10 cellular contexts compared by ENCODE assay signal in the genomic region with DNA sequence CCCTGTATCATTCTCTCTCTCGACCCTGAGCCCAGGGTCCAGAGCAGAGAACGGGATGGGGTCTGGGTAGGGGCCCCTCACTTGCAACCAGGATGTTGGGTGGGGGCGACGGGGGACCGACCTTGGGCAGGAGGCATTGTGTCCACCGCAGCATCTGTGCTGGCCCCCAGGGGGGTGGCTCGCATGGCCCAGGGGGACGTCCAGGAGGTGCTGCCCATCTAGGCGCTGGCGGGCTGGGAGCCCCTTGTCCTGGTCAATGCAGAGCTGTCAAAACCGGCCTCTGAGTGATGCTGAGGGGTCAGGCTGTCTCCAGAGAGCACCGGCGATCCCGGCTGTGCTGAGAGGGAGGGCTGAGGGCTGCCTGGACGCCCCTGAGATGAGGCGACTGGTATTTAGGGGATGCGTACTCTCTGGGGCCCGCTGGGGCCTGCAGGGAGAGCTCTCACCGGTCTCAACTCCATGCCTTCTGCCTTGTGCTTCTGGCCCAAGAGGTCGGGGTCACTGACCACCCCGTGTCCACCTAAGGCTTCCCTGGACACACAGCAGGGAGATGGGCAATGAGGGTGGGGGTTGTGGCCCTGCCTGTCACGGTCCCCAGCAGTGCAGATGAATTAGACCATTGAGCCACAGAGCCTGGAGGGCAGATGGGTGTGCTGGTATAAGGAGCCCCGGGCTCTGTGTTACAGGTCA. TPM values are rescaled to one million over a fixed set of nuclear protein-coding genes. Genes with fewer than 3 reads are reported as not detected.
DNase-seq lines count a peak whose midpoint lies in the region; FAIRE-seq and TF ChIP-seq lines count a peak whose summit lies in the region.
"Had no signal": no experiment of that assay in that cellular context is flagged by ENCODE, and none has a peak within 500 bp of the region (broad histone marks: within the 10 kb centered on the region; RNA-seq: fewer than 3 reads in every experiment).

No MANE protein-coding gene starts in this region.

- FAIRE-seq in GM12891 (lab: Jason Lieb, UNC): peak; percentile 9

- no peak overlapping the region for H3K4me3 ChIP-seq in sigmoid colon

- no peak for TF ChIP-seq EP300 in sigmoid colon (IDR thresholded peaks at IDR 0.05)

- in situ Hi-C loops in SK-MEL-5 (cut with HindIII; ENCODE audit: low pct_unique_long_range_greater_than_20kb, low sequenced_read_pairs): no loop called here

- intact Hi-C loops in head of caudate nucleus (cut with DNase I) (no loop called here), sigmoid colon (cut with DNase I) (loop anchor here (10.0 kb wide), 1 partner anchor 256 kb away; a partner anchor contains a TSS)

- no peak for TF ChIP-seq CTCF in sigmoid colon (IDR thresholded peaks at IDR 0.05)

- DNase-seq in GM12891 (ENCODE audit: insufficient read length, low spot score): no peak
- peak; percentile 67 for DNase-seq in SK-MEL-5 (ENCODE audit: low read depth, low spot score)
- DNase-seq in head of caudate nucleus: peak in 22 of 42 donors; percentile 21 to 67 (median 46)
- DNase-seq in sigmoid colon: no peak
- no peak for DNase-seq in NCI-H2171 (lab: John Stamatoyannopoulos, UW)
- no peak for DNase-seq in SW 1271 (lab: John Stamatoyannopoulos, UW)
- DNase-seq in NCI-H345 treated with DMSO at 0.1 percent for 48 hours (lab: John Stamatoyannopoulos, UW; ENCODE audit: unreplicated experiment): no peak
- DNase-seq in Kasumi-1 (lab: John Stamatoyannopoulos, UW): no peak

- WGBS in sigmoid colon, 2 donors: 51 to 58% methylated on average over 23 of the region's 23 CpGs

- H3K27me3 ChIP-seq in sigmoid colon: no peaks in the 10 kb centered on the region

- peaks cover 23 to 44% (median 27%) of the 10 kb centered on the region in 4 donors for H3K36me3 ChIP-seq in sigmoid colon

- TF ChIP-seq POLR2A in GM12891 (IDR thresholded peaks at IDR 0.05; ENCODE audit: low read depth, low read length) (no peak), sigmoid colon (IDR thresholded peaks at IDR 0.05) (no peak)

- H3K27ac ChIP-seq in sigmoid colon: peak overlapping the region; percentile 65 to 76 (median 76)

- no peaks in the 10 kb centered on the region for H3K9me3 ChIP-seq in sigmoid colon

- peaks cover 0 to 61% (median 47%) of the 10 kb centered on the region in 4 donors for H3K4me1 ChIP-seq in sigmoid colon

TF ChIP-seq in GM12891, 5 proteins besides CTCF, POLR2A, EP300 and RAD21:
- TF ChIP-seq POLR2AphosphoS5 (IDR thresholded peaks at IDR 0.05; ENCODE audit: low read depth, low read length) (no peak; the same call in 1 of the 2 replicates), SPI1 (IDR thresholded peaks at IDR 0.05; ENCODE audit: low read depth, low read length) (no peak), PAX5 (IDR thresholded peaks at IDR 0.05; ENCODE audit: insufficient read depth, low read length, severe bottlenecking) (no peak), POU2F2 (IDR thresholded peaks at IDR 0.05; ENCODE audit: low read depth, low read length) (no peak)
TF ChIP-seq in GM12891: peak in this region for 0.

RNA-seq across cellular contexts. Expression of a gene that starts 8.5 kb away (rescaled TPM):
- polyA plus RNA-seq in GM12891 (2012; ENCODE audit: low read depth, missing spikeins): 4,709 TPM
- 2,354 and 2,678 TPM in 2 replicates for total RNA-seq in SK-MEL-5 (2014; rRNA removed; shearing (Covaris generic))
- polyA plus RNA-seq in SK-MEL-5 (2015; cell fraction: cytosol; rRNA removed): 1,458 and 1,816 TPM in 2 replicates
- polyA plus RNA-seq in SK-MEL-5 (2015; cell fraction: nucleus; rRNA removed): 255 and 330 TPM in 2 replicates
- total RNA-seq in sigmoid colon: 1,000 to 10,000 TPM; 2,139 to 2,970 (median 2,693) TPM
- polyA plus RNA-seq in sigmoid colon: 1,000 to 10,000 TPM; 3,254 to 5,599 (median 3,699) TPM

RNA-seq across cellular contexts. Expression of a gene that starts 13.6 kb away (rescaled TPM):
- polyA plus RNA-seq in GM12891 (2012; ENCODE audit: low read depth, missing spikeins): 0.14 TPM
- 1.1 TPM in 1 of 2 replicates, not detected in the other for total RNA-seq in SK-MEL-5 (2014; rRNA removed; shearing (Covaris generic))
- 0.14 TPM in 1 of 2 replicates, not detected in the other for polyA plus RNA-seq in SK-MEL-5 (2015; cell fraction: cytosol; rRNA removed)
- 0.31 TPM in 1 of 2 replicates, not detected in the other for polyA plus RNA-seq in SK-MEL-5 (2015; cell fraction: nucleus; rRNA removed)
- total RNA-seq in sigmoid colon: 10 to 100 TPM; 12.5 to 19.3 (median 16.8) TPM
- 1 to 10 TPM; 4.2 to 7.2 (median 4.9) TPM for polyA plus RNA-seq in sigmoid colon
- total RNA-seq: NCI-H460 had no signal

RNA-seq across cellular contexts. Expression of a gene that starts 18.1 kb away (rescaled TPM):
- 13.9 TPM for polyA plus RNA-seq in GM12891 (2012; ENCODE audit: low read depth, missing spikeins)
- total RNA-seq in SK-MEL-5 (2014; rRNA removed; shearing (Covaris generic)): 46.1 and 49.0 TPM in 2 replicates
- polyA plus RNA-seq in SK-MEL-5 (2015; cell fraction: cytosol; rRNA removed): 77.5 and 89.8 TPM in 2 replicates
- polyA plus RNA-seq in SK-MEL-5 (2015; cell fraction: nucleus; rRNA removed): 13.8 and 24.9 TPM in 2 replicates
- 10 to 100 TPM; 41.5 to 80.9 (median 53.2) TPM for total RNA-seq in sigmoid colon
- 10 to 100 TPM; 47.3 to 61.9 (median 52.5) TPM for polyA plus RNA-seq in sigmoid colon

RNA-seq across cellular contexts. Expression of a gene that starts 19.8 kb away (rescaled TPM):
- 29.5 TPM for polyA plus RNA-seq in GM12891 (2012; ENCODE audit: low read depth, missing spikeins)
- total RNA-seq in SK-MEL-5 (2014; rRNA removed; shearing (Covaris generic)): 32.8 and 33.6 TPM in 2 replicates
- 95.9 and 138 TPM in 2 replicates for polyA plus RNA-seq in SK-MEL-5 (2015; cell fraction: cytosol; rRNA removed)
- 43.8 and 59.3 TPM in 2 replicates for polyA plus RNA-seq in SK-MEL-5 (2015; cell fraction: nucleus; rRNA removed)
- total RNA-seq in sigmoid colon: 10 to 100 TPM; 20.1 to 49.7 (median 31.0) TPM
- polyA plus RNA-seq in sigmoid colon: 10 to 100 TPM; 15.0 to 79.7 (median 16.0) TPM

RNA-seq across cellular contexts. Expression of a gene that starts 33.4 kb away (rescaled TPM):
- polyA plus RNA-seq in GM12891 (2012; ENCODE audit: low read depth, missing spikeins): 0.06 TPM
- total RNA-seq in SK-MEL-5 (2014; rRNA removed; shearing (Covaris generic)): 0.16 TPM in 1 of 2 replicates, not detected in the other
- polyA plus RNA-seq in SK-MEL-5 (2015; cell fraction: cytosol; rRNA removed): not detected in 2 replicates
- polyA plus RNA-seq in SK-MEL-5 (2015; cell fraction: nucleus; rRNA removed): 1.7 TPM in 1 of 2 replicates, not detected in the other
- 1 to 10 TPM; 1.8 to 3.2 (median 2.3) TPM for total RNA-seq in sigmoid colon
- polyA plus RNA-seq in sigmoid colon: 1 to 10 TPM; 1.2 to 2.3 (median 1.5) TPM
- total RNA-seq: kidney epithelial cell, NCI-H460 had no signal

Comparison
In these comparisons a context has a peak if more than half of its experiments do, and no peak if none do; other contexts are left out.
1. DNase-seq: peak in SK-MEL-5 (single experiment) and head of caudate nucleus (22 of 42); none in GM12891 (single experiment), sigmoid colon (single experiment), NCI-H2171 (single experiment), SW 1271 (0 of 2), NCI-H345 treated with DMSO at 0.1 percent for 48 hours (single experiment) and Kasumi-1 (0 of 2).